Comparison of ENCODE assay signal across 13 cellular contexts in genomic region chr17:1137465-1137894, GRCh38. TPM values are rescaled to one million over a fixed set of nuclear protein-coding genes. Genes with fewer than 3 reads are reported as not detected.
DNase-seq lines count a peak whose midpoint lies in the region; ATAC-seq and TF ChIP-seq lines count a peak whose summit lies in the region.
"Had no signal": no experiment of that assay in that cellular context is flagged by ENCODE, and none has a peak within 500 bp of the region (broad histone marks: within the 10 kb centered on the region; RNA-seq: fewer than 3 reads in every experiment).

No MANE protein-coding gene starts in this region.

- H3K27ac Mint-ChIP-seq in MCF 10A (ENCODE audit: low read depth, unreplicated experiment), result no peak overlapping the region

- in situ Hi-C loops in Panc1 (cut with HindIII; ENCODE audit: low pct_unique_long_range_greater_than_20kb, low sequenced_read_pairs), result no loop called here
- in situ Hi-C loops in GM13976 (cut with MboI; ENCODE audit: low sequenced_read_pairs, unreplicated experiment), result no loop called here

- H3K9me3 ChIP-seq in Panc1 (ENCODE audit: control insufficient read depth, insufficient read depth, low read depth, low read length) (no peaks in the 10 kb centered on the region), uterus (no peaks in the 10 kb centered on the region)
- H3K9me3 ChIP-seq: pancreas had no signal

- H3K9me3 Mint-ChIP-seq in MCF 10A (ENCODE audit: unreplicated experiment), result no peaks in the 10 kb centered on the region

- intact Hi-C loops in Panc1 (cut with micrococcal nuclease; ENCODE audit: unreplicated experiment) (no loop called here), uterus (cut with DNase I; ENCODE audit: low total_unique reads) (no loop called here), MCF 10A (cut with micrococcal nuclease) (no loop called here)

- POLR2A ChIA-PET in Panc1 (lab: Charles Lee) (interaction anchor here (0.6 to 0.7 kb wide), 2 partner anchors 27 to 124 kb away, joined by 3 to 5 read pairs; no protein-coding TSS in a partner anchor), MCF 10A (lab: Yijun Ruan, JAX) (interaction anchor here (0.8 kb wide), 1 partner anchor 40 kb away, joined by 5 read pairs; no protein-coding TSS in a partner anchor)

- DNase-seq in stimulated activated CD4-positive, alpha-beta T cell treated with anti-CD3 and anti-CD28 coated beads, Interleukin-15, amount 100 ng/mL, for 24 hours, result peak; percentile 18
- DNase-seq in stimulated activated CD4-positive, alpha-beta T cell treated with anti-CD3 and anti-CD28 coated beads, Interleukin-2, amount 100 ng/mL, for 48 hours, result no peak
- DNase-seq in Panc1 (ENCODE audit: low read depth, low spot score) (peak; percentile 77), fibroblast of pulmonary artery (ENCODE audit: low read depth) (peak; percentile 30), epidermal melanocyte (ENCODE audit: insufficient read length, low spot score) (no peak), GM13976 (ENCODE audit: low spot score) (no peak), uterus (no peak), MCF 10A (ENCODE audit: unreplicated experiment) (no peak)
- DNase-seq: activated naive CD4-positive, alpha-beta T cell treated with anti-CD3 and anti-CD28 coated beads, Interleukin-2, amount 50 U/mL, for 16 hours; islet precursor cell; Kasumi-1 had no signal

- H3K36me3 Mint-ChIP-seq in MCF 10A (ENCODE audit: insufficient read depth, unreplicated experiment), result peaks cover 5% of the 10 kb centered on the region

- H3K27me3 ChIP-seq in Panc1 (ENCODE audit: control insufficient read depth, insufficient read depth, low read length), result no peaks in the 10 kb centered on the region
- no peaks in the 10 kb centered on the region for H3K27me3 ChIP-seq in uterus
- H3K27me3 ChIP-seq: pancreas had no signal

- H3K4me1 ChIP-seq in Panc1 (ENCODE audit: control insufficient read depth, insufficient read depth, low read length) (no peaks in the 10 kb centered on the region; the same call in 1 of the 2 replicates), uterus (no peaks in the 10 kb centered on the region)
- H3K4me1 ChIP-seq: pancreas had no signal

- no TSS peak for BruUV-seq in Panc1 (replicated peaks; lab: Mats Ljungman, UMichigan)
- no TSS peak for BruUV-seq in MCF 10A (replicated peaks; lab: Mats Ljungman, UMichigan)

- H3K27me3 Mint-ChIP-seq in MCF 10A (ENCODE audit: insufficient read depth, unreplicated experiment), result peaks cover 50% of the 10 kb centered on the region

- no peak for TF ChIP-seq POLR2A in uterus (IDR thresholded peaks at IDR 0.05)

- no peaks in the 10 kb centered on the region for H3K4me1 Mint-ChIP-seq in MCF 10A (ENCODE audit: insufficient read depth, unreplicated experiment)

- CTCF ChIA-PET in Panc1 (lab: Charles Lee), result interaction anchor here (0.5 to 1.8 kb wide), 3 partner anchors 15 to 787 kb away, joined by 4 to 5 read pairs (median 5); no protein-coding TSS in a partner anchor
- CTCF ChIA-PET in MCF 10A (lab: Yijun Ruan, JAX), result interaction anchor here (0.9 to 1.5 kb wide), 3 partner anchors 15 to 50 kb away, joined by 3 to 4 read pairs (median 3); no protein-coding TSS in a partner anchor

- no peak for TF ChIP-seq CTCF in Panc1 (IDR thresholded peaks at IDR 0.05)
- no peak for TF ChIP-seq CTCF in fibroblast of pulmonary artery (IDR thresholded peaks at IDR 0.05; ENCODE audit: low read length, missing control alignments)
- no peak for TF ChIP-seq CTCF in GM13976 (IDR thresholded peaks at IDR 0.05; ENCODE audit: borderline replicate concordance, control extremely low read depth, extremely low read depth, insufficient read depth, missing control alignments)
- TF ChIP-seq CTCF in uterus (IDR thresholded peaks at IDR 0.05), result no peak
- no peak for TF ChIP-seq CTCF in MCF 10A (IDR thresholded peaks at IDR 0.05; ENCODE audit: unreplicated experiment)

- peak overlapping the region; percentile 91 for H3K27ac ChIP-seq in Panc1 (ENCODE audit: low read length)
- no peak overlapping the region for H3K27ac ChIP-seq in uterus
- H3K27ac ChIP-seq: pancreas, VCaP had no signal

- H3K4me3 ChIP-seq in Panc1 (ENCODE audit: low read depth in 2 of 2, low read length in 2 of 2), result peak overlapping the region; percentile 49 to 72
- no peak overlapping the region for H3K4me3 ChIP-seq in fibroblast of pulmonary artery (replicated peaks; ENCODE audit: low read depth, low read length)
- no peak overlapping the region for H3K4me3 ChIP-seq in uterus
- H3K4me3 ChIP-seq: pancreas had no signal

- ATAC-seq in Panc1, result peak; percentile 63

- no peak overlapping the region for H3K4me3 Mint-ChIP-seq in MCF 10A (ENCODE audit: unreplicated experiment)

- H3K36me3 ChIP-seq in Panc1 (ENCODE audit: control insufficient read depth, insufficient read depth, low read length) (no peaks in the 10 kb centered on the region), uterus (no peaks in the 10 kb centered on the region)
- H3K36me3 ChIP-seq: pancreas had no signal

RNA-seq across cellular contexts. Expression of gene ABR, which starts 42.3 kb away (rescaled TPM):
- total RNA-seq in Panc1 (2021; ENCODE audit: unreplicated experiment) (172 TPM), uterus (100 to 1,000 TPM in 2 of 4 donors, 10 to 100 TPM in 2; 35.4 to 192 (median 138) TPM), MCF 10A (2022) (44.7 and 54.2 TPM in 2 replicates)
- polyA plus RNA-seq in Panc1 (2012; ENCODE audit: insufficient read length), result 199 TPM

Comparison
In these comparisons a context has a peak if more than half of its experiments do, and no peak if none do; other contexts are left out.
1. DNase-seq: peak in stimulated activated CD4-positive, alpha-beta T cell treated with anti-CD3 and anti-CD28 coated beads, Interleukin-15, amount 100 ng/mL, for 24 hours (single experiment), Panc1 (single experiment) and fibroblast of pulmonary artery (single experiment); none in stimulated activated CD4-positive, alpha-beta T cell treated with anti-CD3 and anti-CD28 coated beads, Interleukin-2, amount 100 ng/mL, for 48 hours (0 of 2), epidermal melanocyte (single experiment), GM13976 (single experiment), uterus (0 of 2) and MCF 10A (single experiment).
2. H3K4me3 ChIP-seq: peak in Panc1 (2 of 2); none in fibroblast of pulmonary artery (single experiment) and uterus (0 of 2).